Comparison of ENCODE assay signal across 12 cellular contexts in the genomic region with DNA sequence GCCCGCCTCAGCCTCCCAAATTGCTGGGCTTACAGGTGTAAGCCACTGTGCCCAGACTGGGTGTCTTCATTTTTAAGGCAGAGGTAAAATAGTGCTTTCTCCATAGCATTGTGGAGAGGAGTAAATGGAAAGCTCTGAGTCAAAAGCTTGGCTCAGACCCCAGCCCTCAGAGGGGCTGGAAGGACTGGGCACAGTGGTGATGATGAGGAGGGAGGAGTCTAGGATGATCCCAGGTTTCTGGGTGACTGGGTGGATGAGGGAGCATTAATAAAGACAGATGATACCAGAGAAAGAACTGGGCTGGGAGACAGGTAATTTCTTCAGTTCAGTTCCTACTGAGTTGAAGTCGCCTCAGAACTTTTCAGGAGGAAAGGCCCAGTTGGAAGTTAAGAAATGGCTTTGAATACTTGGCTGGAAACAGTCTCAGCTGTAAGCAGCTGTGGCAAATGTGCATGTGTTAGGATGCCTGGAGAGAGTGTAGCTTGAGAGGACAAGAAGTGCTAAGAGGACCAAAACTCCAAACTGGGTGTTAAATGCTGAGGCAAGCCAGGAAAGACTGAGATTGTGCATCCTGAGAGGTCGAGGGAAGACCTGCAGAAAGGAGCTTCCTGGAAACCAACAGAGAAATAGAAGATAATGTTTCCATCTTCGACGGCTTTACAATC. TPM values are rescaled to one million over a fixed set of nuclear protein-coding genes. Genes with fewer than 3 reads are reported as not detected.
A peak's percentile ranks its signal among the peaks of the same experiment; 100 is the strongest.
DNase-seq lines count a peak whose midpoint lies in the region; ATAC-seq and TF ChIP-seq lines count a peak whose summit lies in the region.
"Had no signal": no experiment of that assay in that cellular context is flagged by ENCODE, and none has a peak within 500 bp of the region (broad histone marks: within the 10 kb centered on the region; RNA-seq: fewer than 3 reads in every experiment).

No MANE protein-coding gene starts in this region.

- H3K27ac Mint-ChIP-seq in progenitor cell of endocrine pancreas: no peak overlapping the region
- no peak overlapping the region for H3K27ac Mint-ChIP-seq in CD4-positive, alpha-beta T cell
- H3K27ac Mint-ChIP-seq: type B pancreatic cell had no signal

- TF ChIP-seq CTCF in esophagus squamous epithelium (IDR thresholded peaks at IDR 0.05) (no peak), tibial artery (IDR thresholded peaks at IDR 0.05) (no peak), progenitor cell of endocrine pancreas (IDR thresholded peaks at IDR 0.05; ENCODE audit: unreplicated experiment) (no peak)
- no peak for TF ChIP-seq CTCF in CD4-positive, alpha-beta T cell (IDR thresholded peaks at IDR 0.05)

- H3K27ac ChIP-seq in SJSA1: peak overlapping the region; percentile 99
- peak overlapping the region in 3 of 4 donors; percentile 1 to 89 (median 82) for H3K27ac ChIP-seq in esophagus squamous epithelium
- H3K27ac ChIP-seq in muscle layer of colon (ENCODE audit: low read depth, low read length): peak overlapping the region; percentile 73
- H3K27ac ChIP-seq in tibial artery: peak overlapping the region; percentile 92 to 93
- H3K27ac ChIP-seq in CD4-positive, alpha-beta T cell (ENCODE audit: low read depth, low read length): no peak overlapping the region

- POLR2A ChIA-PET in CD4-positive, alpha-beta T cell (lab: Charles Lee): no interaction called here

- DNase-seq in SJSA1 (ENCODE audit: low read depth in 1 of 2, low spot score in 2 of 2) (no peak), esophagus squamous epithelium (lab: John Stamatoyannopoulos, UW) (no peak), tibial artery (no peak), progenitor cell of endocrine pancreas (ENCODE audit: low spot score, unreplicated experiment) (no peak)
- DNase-seq in stimulated activated CD8-positive, alpha-beta memory T cell treated with anti-CD3 and anti-CD28 coated beads, Interleukin-4, amount 100 ng/mL, for 48 hours: no peak
- no peak for DNase-seq in CD4-positive, alpha-beta T cell
- DNase-seq: activated gamma-delta T cell treated with Interleukin-2 at 50 U/mL for 16 hours, caudate nucleus, NCI-H1048 had no signal

- no peak overlapping the region for H3K9ac ChIP-seq in muscle layer of colon (ENCODE audit: low read length)

- intact Hi-C loops in esophagus squamous epithelium (cut with DNase I) (no loop called here), tibial artery (cut with DNase I; ENCODE audit: low total_unique reads) (loop anchor here (2.0 to 5.0 kb wide), 3 partner anchors 67 to 402 kb away; a partner anchor contains a TSS)
- intact Hi-C loops in CD4-positive, alpha-beta T cell (cut with DNase I, micrococcal nuclease): loop anchor here in 1 of 2 experiments (5.0 kb wide), 1 partner anchor 173 kb away; no protein-coding TSS in a partner anchor

- H3K4me1 ChIP-seq in SJSA1 (replicated peaks) (peaks cover 71% of the 10 kb centered on the region), esophagus squamous epithelium (peaks cover 0 to 64% (median 32%) of the 10 kb centered on the region in 3 donors), muscle layer of colon (ENCODE audit: insufficient read depth, low read length) (peaks cover 54% of the 10 kb centered on the region), tibial artery (peaks cover 6 to 79% (median 73%) of the 10 kb centered on the region in 4 donors)

- CTCF ChIA-PET in CD4-positive, alpha-beta T cell (lab: Charles Lee): no interaction called here

- 80 to 81% methylated on average over 4 to 5 of the region's 5 CpGs for WGBS in esophagus squamous epithelium, 2 donors

- TF ChIP-seq POLR2A in esophagus squamous epithelium (IDR thresholded peaks at IDR 0.05): no peak

- no peaks in the 10 kb centered on the region for H3K9me3 Mint-ChIP-seq in progenitor cell of endocrine pancreas (ENCODE audit: low read depth)
- no peaks in the 10 kb centered on the region for H3K9me3 Mint-ChIP-seq in CD4-positive, alpha-beta T cell
- H3K9me3 Mint-ChIP-seq: type B pancreatic cell had no signal

- no peak for ATAC-seq in CD4-positive, alpha-beta T cell (ENCODE audit: poor library complexity)

- H3K4me3 ChIP-seq in SJSA1 (no peak overlapping the region), esophagus squamous epithelium (no peak overlapping the region), muscle layer of colon (ENCODE audit: low read depth in 1 of 2, low read length in 2 of 2) (no peak overlapping the region), tibial artery (no peak overlapping the region)

- H3K36me3 Mint-ChIP-seq in progenitor cell of endocrine pancreas (ENCODE audit: insufficient read depth): no peaks in the 10 kb centered on the region
- H3K36me3 Mint-ChIP-seq in CD4-positive, alpha-beta T cell (ENCODE audit: low read depth): no peaks in the 10 kb centered on the region
- H3K36me3 Mint-ChIP-seq: type B pancreatic cell had no signal

- no peaks in the 10 kb centered on the region for H3K36me3 ChIP-seq in SJSA1
- no peaks in the 10 kb centered on the region for H3K36me3 ChIP-seq in esophagus squamous epithelium
- H3K36me3 ChIP-seq in muscle layer of colon (ENCODE audit: insufficient read depth, low read length): no peaks in the 10 kb centered on the region
- no peaks in the 10 kb centered on the region for H3K36me3 ChIP-seq in tibial artery

- H3K27me3 Mint-ChIP-seq in progenitor cell of endocrine pancreas: peaks cover 20% of the 10 kb centered on the region
- H3K27me3 Mint-ChIP-seq in CD4-positive, alpha-beta T cell: peaks cover 21% of the 10 kb centered on the region

- H3K9me3 ChIP-seq in SJSA1 (replicated peaks) (no peaks in the 10 kb centered on the region), esophagus squamous epithelium (no peaks in the 10 kb centered on the region), muscle layer of colon (ENCODE audit: low read length) (no peaks in the 10 kb centered on the region), tibial artery (no peaks in the 10 kb centered on the region)
- no peaks in the 10 kb centered on the region for H3K9me3 ChIP-seq in CD4-positive, alpha-beta T cell (ENCODE audit: control insufficient read depth, low read length)

- H3K27me3 ChIP-seq in SJSA1 (replicated peaks): no peaks in the 10 kb centered on the region
- no peaks in the 10 kb centered on the region for H3K27me3 ChIP-seq in esophagus squamous epithelium
- H3K27me3 ChIP-seq in muscle layer of colon (ENCODE audit: control insufficient read depth in 1 of 2, insufficient read depth in 2 of 2, low read length in 2 of 2): no peaks in the 10 kb centered on the region
- no peaks in the 10 kb centered on the region for H3K27me3 ChIP-seq in tibial artery
- no peaks in the 10 kb centered on the region for H3K27me3 ChIP-seq in CD4-positive, alpha-beta T cell (ENCODE audit: control insufficient read depth, insufficient read depth, low read length)

- H3K4me3 Mint-ChIP-seq in progenitor cell of endocrine pancreas (ENCODE audit: low read depth): no peak overlapping the region
- H3K4me3 Mint-ChIP-seq in CD4-positive, alpha-beta T cell: no peak overlapping the region
- H3K4me3 Mint-ChIP-seq: type B pancreatic cell had no signal

- peaks cover 21% of the 10 kb centered on the region for H3K4me1 Mint-ChIP-seq in progenitor cell of endocrine pancreas (ENCODE audit: low read depth)
- H3K4me1 Mint-ChIP-seq in CD4-positive, alpha-beta T cell (ENCODE audit: low read depth): peaks cover 5% of the 10 kb centered on the region

RNA-seq across cellular contexts. Expression of a gene that starts 37.1 kb away (rescaled TPM):
- total RNA-seq in SJSA1 (2014; rRNA removed; shearing (Covaris generic)): not detected in 2 replicates
- total RNA-seq in esophagus squamous epithelium (10 to 100 TPM in 1 of 4 donors, 1 to 10 TPM in 3; 1.1 to 11.3 (median 6.3) TPM), progenitor cell of endocrine pancreas (not detected in 2 replicates)
- not detected for total RNA-seq in CD4-positive, alpha-beta T cell
- total RNA-seq: SK-MEL-5 had no signal
